Comparison of ENCODE assay signal across 8 cellular contexts in the genomic region with DNA sequence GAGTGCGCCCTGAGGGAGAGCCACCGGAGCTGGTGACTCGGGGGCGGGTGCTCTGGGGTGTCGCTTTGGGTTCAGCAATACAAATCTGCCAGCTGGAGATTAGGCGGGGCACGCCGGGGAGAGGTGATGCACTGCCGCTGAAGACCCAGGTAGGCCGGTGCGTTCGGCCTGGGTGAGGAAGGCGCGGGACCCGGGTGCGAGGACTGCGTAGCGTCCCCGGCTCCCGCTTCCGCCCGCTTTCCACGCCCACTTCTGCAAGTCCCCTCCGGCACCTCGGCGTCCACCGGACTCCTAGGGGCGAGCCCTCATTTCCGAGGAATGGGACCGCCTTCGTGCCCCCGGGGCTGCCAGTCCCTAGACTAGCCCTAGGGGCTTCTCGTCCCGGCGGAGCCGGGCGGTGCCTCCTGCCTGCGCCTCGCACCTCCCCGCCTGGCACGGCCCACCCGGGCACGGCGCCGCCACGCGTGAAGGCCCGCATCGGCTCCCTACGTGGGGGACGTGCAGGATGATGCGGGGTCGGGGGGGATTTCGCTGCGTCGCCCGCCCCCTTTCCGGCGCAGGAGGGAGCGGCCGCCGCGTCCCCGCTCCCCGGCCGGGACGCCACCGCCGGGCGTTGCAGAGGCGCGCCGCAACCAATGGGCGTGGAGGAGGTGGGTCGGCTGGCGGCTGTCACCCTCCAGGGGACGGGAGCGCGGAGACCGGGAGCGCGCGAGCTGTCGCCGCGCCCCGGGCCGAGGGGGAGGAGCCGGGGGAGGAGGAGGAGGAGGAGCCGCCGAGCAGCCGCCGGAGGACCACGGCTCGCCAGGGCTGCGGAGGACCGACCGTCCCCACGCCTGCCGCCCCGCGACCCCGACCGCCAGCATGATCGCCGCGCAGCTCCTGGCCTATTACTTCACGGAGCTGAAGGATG. TPM values are rescaled to one million over a fixed set of nuclear protein-coding genes. Genes with fewer than 3 reads are reported as not detected.
DNase-seq lines count a peak whose midpoint lies in the region; ATAC-seq, FAIRE-seq and TF ChIP-seq lines count a peak whose summit lies in the region.

No MANE protein-coding gene starts in this region.

- H3K4me3 Mint-ChIP-seq in CD14-positive monocyte: peak overlapping the region; percentile 95 to 97
- peak overlapping the region; percentile 99 for H3K4me3 Mint-ChIP-seq in activated CD8-positive, alpha-beta T cell treated with anti-CD3 and anti-CD28 coated beads, Interleukin-2, amount 10 ng/mL, durations not matched to agents 7 days and 5 days
- H3K4me3 Mint-ChIP-seq in memory B cell: peak overlapping the region; percentile 93

- CTCF ChIA-PET in activated CD8-positive, alpha-beta T cell treated with anti-CD3 and anti-CD28 coated beads, Interleukin-2, amount 10 ng/mL, durations not matched to agents 7 days and 5 days (lab: Charles Lee): interaction anchor here (0.6 to 4.3 kb wide), 11 partner anchors 9 to 93 kb away, joined by 3 to 15 read pairs (median 6); no protein-coding TSS in a partner anchor

- FAIRE-seq in GM19239 (lab: Jason Lieb, UNC): peak; percentile 64

- TF ChIP-seq CTCF in CD14-positive monocyte (IDR thresholded peaks at IDR 0.05): no peak

- DNase-seq in CD14-positive monocyte (ENCODE audit: low spot score) (peak; percentile 86), GM19239 (ENCODE audit: insufficient read length, low spot score) (peak; percentile 94), NCI-H82 treated with DMSO at 0.1 percent for 48 hours (lab: John Stamatoyannopoulos, UW; ENCODE audit: unreplicated experiment) (peak; percentile 23), memory B cell (ENCODE audit: low spot score in 2 of 2) (peak; percentile 87 to 88)
- DNase-seq in activated CD8-positive, alpha-beta T cell treated with anti-CD3 and anti-CD28 coated beads, Interleukin-2, amount 10 ng/mL, durations not matched to agents 7 days and 5 days: peak; percentile 93
- DNase-seq in effector CD4-positive, alpha-beta T cell: peak; percentile 87
- DNase-seq in stimulated activated CD8-positive, alpha-beta memory T cell treated with anti-CD3 and anti-CD28 coated beads, Interleukin-12 subunit alpha, Interleukin-12 subunit beta, amount 100 ng/mL, for 24 hours (ENCODE audit: extremely low read depth): peak; percentile 80

- H3K9me3 Mint-ChIP-seq in CD14-positive monocyte: no peaks in the 10 kb centered on the region
- no peaks in the 10 kb centered on the region for H3K9me3 Mint-ChIP-seq in activated CD8-positive, alpha-beta T cell treated with anti-CD3 and anti-CD28 coated beads, Interleukin-2, amount 10 ng/mL, durations not matched to agents 7 days and 5 days (ENCODE audit: insufficient read depth)
- H3K9me3 Mint-ChIP-seq in memory B cell: no peaks in the 10 kb centered on the region

- H3K36me3 Mint-ChIP-seq in CD14-positive monocyte (peaks cover 0 to 8% of the 10 kb centered on the region in 2 donors), memory B cell (no peaks in the 10 kb centered on the region)
- H3K36me3 Mint-ChIP-seq in activated CD8-positive, alpha-beta T cell treated with anti-CD3 and anti-CD28 coated beads, Interleukin-2, amount 10 ng/mL, durations not matched to agents 7 days and 5 days (ENCODE audit: low read depth): peaks cover 23% of the 10 kb centered on the region

- peaks cover 39% of the 10 kb centered on the region for H3K4me1 Mint-ChIP-seq in CD14-positive monocyte
- peaks cover 53% of the 10 kb centered on the region for H3K4me1 Mint-ChIP-seq in activated CD8-positive, alpha-beta T cell treated with anti-CD3 and anti-CD28 coated beads, Interleukin-2, amount 10 ng/mL, durations not matched to agents 7 days and 5 days (ENCODE audit: low read depth)
- H3K4me1 Mint-ChIP-seq in memory B cell: peaks cover 26% of the 10 kb centered on the region

- ATAC-seq in HG03439 (IDR thresholded peaks at IDR 0.05; ENCODE audit: unreplicated experiment) (peak; percentile 81), memory B cell (ENCODE audit: low read depth) (peak; percentile 89)
- peak; percentile 89 for ATAC-seq in activated CD8-positive, alpha-beta T cell treated with anti-CD3 and anti-CD28 coated beads, Interleukin-2, amount 10 ng/mL, durations not matched to agents 7 days and 5 days

- intact Hi-C loops in CD14-positive monocyte (cut with micrococcal nuclease): no loop called here

- POLR2A ChIA-PET in activated CD8-positive, alpha-beta T cell treated with anti-CD3 and anti-CD28 coated beads, Interleukin-2, amount 10 ng/mL, durations not matched to agents 7 days and 5 days (lab: Charles Lee): interaction anchor here (0.7 to 3.8 kb wide), 13 partner anchors 9 to 55 kb away, joined by 3 to 23 read pairs (median 3); partner anchors contain the start of gene HK1

- H3K27me3 Mint-ChIP-seq in CD14-positive monocyte (ENCODE audit: low read depth in 3 of 3) (peaks cover 2% of the 10 kb centered on the region in 3 donors), memory B cell (no peaks in the 10 kb centered on the region)
- H3K27me3 Mint-ChIP-seq in activated CD8-positive, alpha-beta T cell treated with anti-CD3 and anti-CD28 coated beads, Interleukin-2, amount 10 ng/mL, durations not matched to agents 7 days and 5 days (ENCODE audit: low read depth): no peaks in the 10 kb centered on the region

- H3K27ac Mint-ChIP-seq in CD14-positive monocyte (peak overlapping the region; percentile 81 to 94 (median 88)), memory B cell (peak overlapping the region; percentile 89)
- H3K27ac Mint-ChIP-seq in activated CD8-positive, alpha-beta T cell treated with anti-CD3 and anti-CD28 coated beads, Interleukin-2, amount 10 ng/mL, durations not matched to agents 7 days and 5 days: peak overlapping the region; percentile 95

RNA-seq across cellular contexts. Expression of gene HK1, which starts 40.0 kb away (rescaled TPM):
- 100 to 1,000 TPM; 125 to 146 TPM for polyA plus RNA-seq in CD14-positive monocyte
- total RNA-seq in activated CD8-positive, alpha-beta T cell treated with anti-CD3 and anti-CD28 coated beads, Interleukin-2, amount 10 ng/mL, durations not matched to agents 7 days and 5 days: 100 to 1,000 TPM; 153 to 154 TPM

Comparison
In these comparisons a context has a peak if more than half of its experiments do, and no peak if none do; other contexts are left out.
1. Peak in every context shown above with its lines: DNase-seq and ATAC-seq.
2. DNase-seq: peak in every context shown above with its lines; median percentile 94 in GM19239; 93 in activated CD8-positive, alpha-beta T cell treated with anti-CD3 and anti-CD28 coated beads, Interleukin-2, amount 10 ng/mL, durations not matched to agents 7 days and 5 days; 88 in memory B cell; 87 in effector CD4-positive, alpha-beta T cell; 86 in CD14-positive monocyte; 80 in stimulated activated CD8-positive, alpha-beta memory T cell treated with anti-CD3 and anti-CD28 coated beads, Interleukin-12 subunit alpha, Interleukin-12 subunit beta, amount 100 ng/mL, for 24 hours; 23 in NCI-H82 treated with DMSO at 0.1 percent for 48 hours.